In genomic region chr4:17794730-17795129, GRCh38 we compare ENCODE assay signal across 25 cellular contexts. TPM values are rescaled to one million over a fixed set of nuclear protein-coding genes. Genes with fewer than 3 reads are reported as not detected.
"Had no signal": no experiment of that assay in that cellular context is flagged by ENCODE, and none has a peak within 500 bp of the region (broad histone marks: within the 10 kb centered on the region; RNA-seq: fewer than 3 reads in every experiment).

No MANE protein-coding gene starts in this region.

- DNase-seq: KBM-7, MV-4-11, NCI-H1048, NCI-H1105, NCI-H1417, NCI-H1436 treated with DMSO at 0.1 percent for 48 hours, NCI-H1694, NCI-H187 treated with DMSO at 0.1 percent for 48 hours, NCI-H2029 treated with DMSO at 0.1 percent for 48 hours, NCI-H2171, NCI-H226, NCI-H446, NCI-H510A, NCI-H524 treated with DMSO at 0.1 percent for 48 hours, NCI-H69, NCI-H774, PC-9, Peyer's patch, SHP77 treated with DMSO at 0.1 percent for 48 hours, SJCRH30 had no signal

- H3K27me3 ChIP-seq: Peyer's patch, SJCRH30 had no signal

- H2AFZ ChIP-seq: PC-9 had no signal

- H3K4me1 ChIP-seq: Peyer's patch, SJCRH30 had no signal

- H3K4me3 ChIP-seq: PC-9, Peyer's patch, SJCRH30 had no signal

- H3K9me3 ChIP-seq: Peyer's patch had no signal

- ATAC-seq: Right ventricle myocardium inferior, SK-N-SH treated with all-trans-retinoic acid at 6 μM for 48 hours had no signal

- H3K4me2 ChIP-seq: PC-9 had no signal

- H3K27ac ChIP-seq: PC-9, Peyer's patch, SJCRH30 had no signal

RNA-seq across cellular contexts. Expression of gene FAM184B, which starts 13.3 kb away (rescaled TPM):
- total RNA-seq: HT-29, LHCN-M2, MCF 10A, PC-9, Peyer's patch, Right ventricle myocardium inferior had no signal
